In the genomic region with DNA sequence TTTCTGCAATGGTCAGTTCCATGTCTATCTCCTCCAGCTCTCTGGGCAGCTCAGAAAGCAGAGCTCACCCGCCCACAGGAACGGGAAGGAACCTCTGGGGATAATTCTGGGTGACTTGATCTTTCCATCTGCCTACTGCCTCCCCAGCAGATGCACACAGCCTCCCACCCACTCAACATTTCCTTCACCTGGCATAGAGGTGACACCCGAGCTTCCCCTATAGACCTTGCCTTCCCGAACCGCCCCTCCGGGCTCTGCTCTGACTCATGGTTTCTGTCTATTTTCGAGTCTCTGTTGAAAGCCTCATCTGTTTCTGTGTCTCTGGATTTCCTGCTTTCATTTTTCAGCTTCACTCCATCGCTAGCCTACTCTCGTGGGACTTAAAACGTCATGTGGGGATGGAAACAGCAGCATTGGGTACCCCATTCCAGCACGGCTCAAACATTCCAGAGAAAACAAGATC, we compare ENCODE assay signal across 1 cellular context.
TF ChIP-seq lines count a peak whose summit lies in the region.

No MANE protein-coding gene starts in this region.

TF ChIP-seq in HEK293, 187 proteins besides CTCF, POLR2A, EP300 and RAD21 (continued from another document):
- TF ChIP-seq ZNF366 (tag by site-specific recombination; conservative IDR thresholded peaks at IDR 0.05) (peak; percentile 38; the same call in 1 of the 2 replicates), REPIN1 (tag by site-specific recombination; IDR thresholded peaks at IDR 0.05; ENCODE audit: low read depth) (no peak), EGR2 (tag by site-specific recombination; IDR thresholded peaks at IDR 0.05; ENCODE audit: low read depth) (peak; percentile 94), ZFHX2 (tag by site-specific recombination; conservative IDR thresholded peaks at IDR 0.05) (peak; percentile 96), ZXDB (tag by site-specific recombination; IDR thresholded peaks at IDR 0.05) (no peak), BCL11A (tag by site-specific recombination; IDR thresholded peaks at IDR 0.05; ENCODE audit: low read depth) (no peak), ZBTB1 (tag by site-specific recombination; IDR thresholded peaks at IDR 0.05) (no peak), IKZF3 (tag by site-specific recombination; IDR thresholded peaks at IDR 0.05) (no peak), ZNF639 (tag by site-specific recombination; IDR thresholded peaks at IDR 0.05) (no peak), ZNF621 (tag by site-specific recombination; IDR thresholded peaks at IDR 0.05) (no peak)
- TF ChIP-seq, protein P1, sequence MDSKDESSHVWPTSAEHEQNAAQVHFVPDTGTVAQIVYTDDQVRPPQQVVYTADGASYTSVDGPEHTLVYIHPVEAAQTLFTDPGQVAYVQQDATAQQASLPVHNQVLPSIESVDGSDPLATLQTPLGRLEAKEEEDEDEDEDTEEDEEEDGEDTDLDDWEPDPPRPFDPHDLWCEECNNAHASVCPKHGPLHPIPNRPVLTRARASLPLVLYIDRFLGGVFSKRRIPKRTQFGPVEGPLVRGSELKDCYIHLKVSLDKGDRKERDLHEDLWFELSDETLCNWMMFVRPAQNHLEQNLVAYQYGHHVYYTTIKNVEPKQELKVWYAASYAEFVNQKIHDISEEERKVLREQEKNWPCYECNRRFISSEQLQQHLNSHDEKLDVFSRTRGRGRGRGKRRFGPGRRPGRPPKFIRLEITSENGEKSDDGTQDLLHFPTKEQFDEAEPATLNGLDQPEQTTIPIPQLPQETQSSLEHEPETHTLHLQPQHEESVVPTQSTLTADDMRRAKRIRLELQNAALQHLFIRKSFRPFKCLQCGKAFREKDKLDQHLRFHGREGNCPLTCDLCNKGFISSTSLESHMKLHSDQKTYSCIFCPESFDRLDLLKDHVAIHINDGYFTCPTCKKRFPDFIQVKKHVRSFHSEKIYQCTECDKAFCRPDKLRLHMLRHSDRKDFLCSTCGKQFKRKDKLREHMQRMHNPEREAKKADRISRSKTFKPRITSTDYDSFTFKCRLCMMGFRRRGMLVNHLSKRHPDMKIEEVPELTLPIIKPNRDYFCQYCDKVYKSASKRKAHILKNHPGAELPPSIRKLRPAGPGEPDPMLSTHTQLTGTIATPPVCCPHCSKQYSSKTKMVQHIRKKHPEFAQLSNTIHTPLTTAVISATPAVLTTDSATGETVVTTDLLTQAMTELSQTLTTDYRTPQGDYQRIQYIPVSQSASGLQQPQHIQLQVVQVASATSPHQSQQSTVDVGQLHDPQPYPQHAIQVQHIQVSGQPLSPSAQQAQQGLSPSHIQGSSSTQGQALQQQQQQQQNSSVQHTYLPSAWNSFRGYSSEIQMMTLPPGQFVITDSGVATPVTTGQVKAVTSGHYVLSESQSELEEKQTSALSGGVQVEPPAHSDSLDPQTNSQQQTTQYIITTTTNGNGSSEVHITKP (tag by site-specific recombination; IDR thresholded peaks at IDR 0.05) = peak; percentile 56
- TF ChIP-seq, protein P2, sequence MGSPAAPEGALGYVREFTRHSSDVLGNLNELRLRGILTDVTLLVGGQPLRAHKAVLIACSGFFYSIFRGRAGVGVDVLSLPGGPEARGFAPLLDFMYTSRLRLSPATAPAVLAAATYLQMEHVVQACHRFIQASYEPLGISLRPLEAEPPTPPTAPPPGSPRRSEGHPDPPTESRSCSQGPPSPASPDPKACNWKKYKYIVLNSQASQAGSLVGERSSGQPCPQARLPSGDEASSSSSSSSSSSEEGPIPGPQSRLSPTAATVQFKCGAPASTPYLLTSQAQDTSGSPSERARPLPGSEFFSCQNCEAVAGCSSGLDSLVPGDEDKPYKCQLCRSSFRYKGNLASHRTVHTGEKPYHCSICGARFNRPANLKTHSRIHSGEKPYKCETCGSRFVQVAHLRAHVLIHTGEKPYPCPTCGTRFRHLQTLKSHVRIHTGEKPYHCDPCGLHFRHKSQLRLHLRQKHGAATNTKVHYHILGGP (tag by site-specific recombination; IDR thresholded peaks at IDR 0.05) = no peak
